Comparison of ENCODE assay signal across 8 cellular contexts in genomic region chr2:224119846-224120245, GRCh38.
DNase-seq lines count a peak whose midpoint lies in the region; ATAC-seq, FAIRE-seq and TF ChIP-seq lines count a peak whose summit lies in the region.
"Not testable (repeated sequence)": the region's sequence is repeated elsewhere in the genome, so short reads cannot be mapped to it uniquely, and the experiment has no call there.

No MANE protein-coding gene starts in this region.

- not testable (repeated sequence) for H2BK15ac ChIP-seq in mesendoderm (replicated peaks; ENCODE audit: low read depth)

- not testable (repeated sequence) for H3K9me3 ChIP-seq in HCT116 (ENCODE audit: control insufficient read depth in 1 of 2, insufficient read depth in 1 of 2, low read depth in 1 of 2, low read length in 2 of 2); HEK293 (ENCODE audit: control insufficient read depth, insufficient read depth, low read depth, low read length); K562 (replicated peaks; ENCODE audit: control insufficient read depth, insufficient read depth, low read depth, low read length); esophagus muscularis mucosa
- peaks cover 11% of the 10 kb centered on the region for H3K9me3 ChIP-seq in HepG2 (ENCODE audit: low read length)

- H3K4me3 ChIP-seq in HCT116 (replicated peaks in 1 of 2; ENCODE audit: low read depth in 1 of 2, low read length in 2 of 2); HEK293 (ENCODE audit: low read depth, low read length); K562; esophagus muscularis mucosa; HepG2 (replicated peaks in 1 of 3; ENCODE audit: insufficient read depth in 1 of 3, low read depth in 2 of 3, low read length in 3 of 3); mesendoderm (ENCODE audit: low read length): not testable (repeated sequence)

- not testable (repeated sequence) for H3K23ac ChIP-seq in mesendoderm (ENCODE audit: low read length)

- not testable (repeated sequence) for H3K9ac ChIP-seq in HCT116 (ENCODE audit: low read length); K562 (ENCODE audit: insufficient read depth in 1 of 2, low read depth in 2 of 2, low read length in 2 of 2); HepG2 (ENCODE audit: insufficient read depth, low read depth, low read length); mesendoderm (ENCODE audit: low read length)

- DNase-seq in Caki2 (ENCODE audit: low read depth), result peak; percentile 51
- not testable (repeated sequence) for DNase-seq in HCT116 (ENCODE audit: low read depth, low spot score); K562 (ENCODE audit: extremely low read depth in 1 of 4, low spot score in 3 of 4); HepG2 (ENCODE audit: low spot score)
- peak; percentile 26 for DNase-seq in esophagus muscularis mucosa (ENCODE audit: extremely low spot score)
- DNase-seq in mesendoderm, result peak; percentile 37

- not testable (repeated sequence) for H4K8ac ChIP-seq in mesendoderm (ENCODE audit: low read depth, low read length)

- H3K9me2 ChIP-seq in HCT116 (ENCODE audit: insufficient read depth), result not testable (repeated sequence)

- RAD21 ChIA-PET in HCT116 (lab: Charles Lee; ENCODE audit: low non-redundant PET in 1 of 2, low total read pairs in 2 of 2, uncharacterized antibody in 2 of 2, unreplicated experiment in 2 of 2), result not testable (repeated sequence)

- H3K4me1 ChIP-seq in HCT116 (ENCODE audit: control insufficient read depth in 1 of 2, insufficient read depth in 2 of 2, low read length in 2 of 2); HEK293 (ENCODE audit: control insufficient read depth, insufficient read depth, low read length); K562 (replicated peaks in 1 of 2; ENCODE audit: control insufficient read depth in 2 of 2, insufficient read depth in 2 of 2, low read length in 2 of 2); esophagus muscularis mucosa; mesendoderm (ENCODE audit: control insufficient read depth, low read depth, low read length): not testable (repeated sequence)
- H3K4me1 ChIP-seq in HepG2 (ENCODE audit: insufficient read depth, low read length), result peaks cover 10% of the 10 kb centered on the region

- 0% methylated on average over 1 of the region's 1 CpG for WGBS in K562 (ENCODE audit: insufficient coverage, low coverage, missing lambda C conversion rate)
- WGBS in esophagus muscularis mucosa, result 90% methylated on average over 1 of the region's 1 CpG
- WGBS in HepG2 (ENCODE audit: low lambda C conversion rate), result 11% methylated on average over 1 of the region's 1 CpG
- WGBS in mesendoderm (ENCODE audit: extremely low coverage, insufficient coverage, low lambda C conversion rate), result no CpG with 5 or more reads among the region's 1 CpG

- H3K27me3 ChIP-seq in HCT116 (ENCODE audit: insufficient read depth, low read length); K562 (ENCODE audit: control insufficient read depth in 2 of 2, insufficient read depth in 2 of 2, low read length in 2 of 2); esophagus muscularis mucosa; HepG2 (ENCODE audit: control insufficient read depth in 1 of 2, insufficient read depth in 2 of 2, low read length in 2 of 2); mesendoderm (ENCODE audit: insufficient read depth, low read length, poor library complexity): not testable (repeated sequence)

- H2AK5ac ChIP-seq in mesendoderm (ENCODE audit: low read length), result not testable (repeated sequence)

- H3K79me2 ChIP-seq in HCT116 (ENCODE audit: insufficient read depth, low read length); K562 (ENCODE audit: control insufficient read depth, insufficient read depth, low read length); HepG2 (ENCODE audit: insufficient read depth, low read length); mesendoderm (ENCODE audit: control insufficient read depth, insufficient read depth, low read length): not testable (repeated sequence)

- H4K20me1 ChIP-seq in HCT116 (ENCODE audit: insufficient read depth); K562 (replicated peaks; ENCODE audit: control insufficient read depth, insufficient read depth, low read length); HepG2 (ENCODE audit: insufficient read depth, low read length): not testable (repeated sequence)

- H3K18ac ChIP-seq in mesendoderm (ENCODE audit: low read length), result not testable (repeated sequence)

- H3K4me2 ChIP-seq in HCT116 (ENCODE audit: low read length); K562 (ENCODE audit: insufficient read depth, low read length); HepG2 (ENCODE audit: low read depth, low read length); mesendoderm (ENCODE audit: low read length): not testable (repeated sequence)

- not testable (repeated sequence) for H3K56ac ChIP-seq in mesendoderm (ENCODE audit: low read length)

- FAIRE-seq in K562 (lab: Jason Lieb, UNC); HepG2 (lab: Jason Lieb, UNC): not testable (repeated sequence)
- FAIRE-seq in islet of Langerhans (lab: Jason Lieb, UNC), result peak; percentile 21

- not testable (repeated sequence) for H2BK5ac ChIP-seq in mesendoderm (ENCODE audit: low read length)

- CTCF ChIA-PET in HCT116 (lab: Charles Lee); HEK293 (lab: Yijun Ruan, JAX); K562 (lab: Yijun Ruan, JAX; ENCODE audit: low intra/inter-chr PET ratio); HepG2 (lab: Yijun Ruan, JAX; ENCODE audit: low intra/inter-chr PET ratio, low total read pairs): not testable (repeated sequence)

- BruUV-seq in HCT116 (replicated peaks; lab: Mats Ljungman, UMichigan); K562 (replicated peaks; lab: Mats Ljungman, UMichigan); HepG2 (replicated peaks; lab: Mats Ljungman, UMichigan): not testable (repeated sequence)

- not testable (repeated sequence) for TF ChIP-seq RAD21 in HCT116 (IDR thresholded peaks at IDR 0.05; ENCODE audit: low read depth); K562 (CRISPR knock-in tag; conservative IDR thresholded peaks at IDR 0.05 in 1 of 2, IDR thresholded peaks at IDR 0.05 in 1 of 2); HepG2 (CRISPR knock-in tag; IDR thresholded peaks at IDR 0.05)

- H4K5ac ChIP-seq in mesendoderm (ENCODE audit: low read length), result not testable (repeated sequence)

- ATAC-seq in HCT116, K562, HepG2: not testable (repeated sequence)

- POLR2A ChIA-PET in HCT116 (lab: Charles Lee); HEK293 (lab: Yijun Ruan, JAX); K562 (lab: Yijun Ruan, JAX); HepG2 (lab: Yijun Ruan, JAX): not testable (repeated sequence)

- not testable (repeated sequence) for H3K27ac ChIP-seq in HCT116 (ENCODE audit: low read depth, low read length); HEK293 (ENCODE audit: extremely low read depth, low read depth, low read length); K562 (ENCODE audit: extremely low read depth, low read depth, low read length); esophagus muscularis mucosa (replicated peaks in 1 of 4); HepG2 (ENCODE audit: extremely low read length, insufficient read depth, low read length); mesendoderm (ENCODE audit: low read depth, low read length)

- not testable (repeated sequence) for TF ChIP-seq CTCF in HCT116 (IDR thresholded peaks at IDR 0.05 in 2 of 3, conservative IDR thresholded peaks at IDR 0.05 in 1 of 3; ENCODE audit: borderline replicate concordance in 1 of 3, insufficient read depth in 1 of 3, low read depth in 2 of 3, low read length in 2 of 3); HEK293 (tag by site-specific recombination; IDR thresholded peaks at IDR 0.05); K562 (IDR thresholded peaks at IDR 0.05 in 2 of 3, conservative IDR thresholded peaks at IDR 0.05 in 1 of 3; ENCODE audit: insufficient read depth in 2 of 3, low read depth in 1 of 3, low read length in 3 of 3); esophagus muscularis mucosa (IDR thresholded peaks at IDR 0.05); HepG2 (CRISPR knock-in tag; IDR thresholded peaks at IDR 0.05)

- intact Hi-C loops in HCT116 (cut with micrococcal nuclease); K562 (cut with micrococcal nuclease); esophagus muscularis mucosa (cut with DNase I); HepG2 (cut with micrococcal nuclease; ENCODE audit: unreplicated experiment): not testable (repeated sequence)

- not testable (repeated sequence) for TF ChIP-seq EP300 in K562 (IDR thresholded peaks at IDR 0.05; ENCODE audit: low read length); esophagus muscularis mucosa (IDR thresholded peaks at IDR 0.05); HepG2 (IDR thresholded peaks at IDR 0.05; ENCODE audit: low read depth in 2 of 2, low read length in 2 of 2); HepG2 (CRISPR knock-in tag; IDR thresholded peaks at IDR 0.05; ENCODE audit: borderline replicate concordance)

- in situ Hi-C loops in Caki2 (cut with HindIII; ENCODE audit: low pct_unique_long_range_greater_than_20kb, low sequenced_read_pairs); K562 (cut with MboI); HepG2 (cut with HindIII; ENCODE audit: extremely low pct_ligation_motif_present, low pct_unique_long_range_greater_than_20kb): not testable (repeated sequence)

- not testable (repeated sequence) for H3K79me1 ChIP-seq in mesendoderm (ENCODE audit: low read length)

- not testable (repeated sequence) for H3K9me1 ChIP-seq in K562 (ENCODE audit: control insufficient read depth, insufficient read depth, low read length)

- not testable (repeated sequence) for TF ChIP-seq POLR2A in HCT116 (IDR thresholded peaks at IDR 0.05; ENCODE audit: borderline replicate concordance, extremely low read depth, insufficient read depth, insufficient read length); K562 (conservative IDR thresholded peaks at IDR 0.05); esophagus muscularis mucosa (IDR thresholded peaks at IDR 0.05; ENCODE audit: low read depth); HepG2 (IDR thresholded peaks at IDR 0.05; ENCODE audit: insufficient read depth in 1 of 2, low read depth in 2 of 2, low read length in 2 of 2)

- not testable (repeated sequence) for H3K36me3 ChIP-seq in HCT116 (ENCODE audit: control insufficient read depth in 1 of 2, insufficient read depth in 2 of 2, low read length in 2 of 2); HEK293 (ENCODE audit: control insufficient read depth in 2 of 2, insufficient read depth in 1 of 2, low read length in 2 of 2); K562 (ENCODE audit: control insufficient read depth, insufficient read depth, low read length); esophagus muscularis mucosa; HepG2 (replicated peaks in 1 of 2; ENCODE audit: control insufficient read depth in 1 of 2, insufficient read depth in 2 of 2, low read length in 2 of 2); mesendoderm (ENCODE audit: control insufficient read depth, insufficient read depth, low read length)

- not testable (repeated sequence) for H3K4ac ChIP-seq in mesendoderm (ENCODE audit: low read depth, low read length)

- H2AFZ ChIP-seq in HCT116 (ENCODE audit: low read depth, low read length, poor library complexity, severe bottlenecking); K562 (ENCODE audit: low read depth, low read length); HepG2 (ENCODE audit: low read length): not testable (repeated sequence)

- H2BK120ac ChIP-seq in mesendoderm (ENCODE audit: low read depth, low read length), result not testable (repeated sequence)
